In the genomic region with DNA sequence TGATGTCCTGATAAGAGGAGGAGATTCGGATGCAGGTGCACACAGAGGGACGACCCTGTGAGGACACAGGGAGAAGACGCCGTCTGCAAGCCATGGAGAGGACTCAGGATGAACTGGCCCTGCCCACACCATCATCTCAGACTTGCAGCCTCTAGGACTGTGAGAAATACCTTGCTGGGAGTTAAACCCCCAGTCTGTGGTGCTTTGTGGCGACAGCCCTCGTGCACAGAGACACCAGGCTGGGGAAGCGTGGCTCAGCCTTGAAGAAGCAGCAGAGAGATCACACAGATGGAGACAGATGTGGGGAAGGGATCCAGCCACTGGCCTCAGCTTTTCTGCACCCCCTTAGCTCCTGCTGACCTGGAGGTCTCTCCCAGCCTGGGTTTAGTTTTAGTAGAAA, we compare ENCODE assay signal across 15 cellular contexts. TPM values are rescaled to one million over a fixed set of nuclear protein-coding genes. Genes with fewer than 3 reads are reported as not detected.
DNase-seq lines count a peak whose midpoint lies in the region; ATAC-seq and TF ChIP-seq lines count a peak whose summit lies in the region.
"Had no signal": no experiment of that assay in that cellular context is flagged by ENCODE, and none has a peak within 500 bp of the region (broad histone marks: within the 10 kb centered on the region; RNA-seq: fewer than 3 reads in every experiment).

No MANE protein-coding gene starts in this region.

- peak overlapping the region; percentile 80 for H3K27ac ChIP-seq in Panc1 (ENCODE audit: low read length)
- H3K27ac ChIP-seq in neuronal stem cell (replicated peaks; ENCODE audit: low read length) = no peak overlapping the region
- no peak overlapping the region for H3K27ac ChIP-seq in uterus
- H3K27ac ChIP-seq: BLaER1 treated with 17β-estradiol and CSF1 and Interleukin-3, amounts not matched to agents 10 nM and 100 nM had no signal

- H3K4me1 ChIP-seq in Panc1 (ENCODE audit: control insufficient read depth, insufficient read depth, low read length) (peaks cover 13% of the 10 kb centered on the region), neuronal stem cell (ENCODE audit: control insufficient read depth in 2 of 2, insufficient read depth in 1 of 2, low read depth in 1 of 2, low read length in 2 of 2) (peaks cover 8 to 14% of the 10 kb centered on the region in 2 donors), uterus (peaks cover 0 to 5% of the 10 kb centered on the region in 2 donors)

- no peak overlapping the region for H3K23ac ChIP-seq in neuronal stem cell (ENCODE audit: low read depth, low read length, poor library complexity)

- no peaks in the 10 kb centered on the region for H3K27me3 ChIP-seq in Panc1 (ENCODE audit: control insufficient read depth, insufficient read depth, low read length)
- H3K27me3 ChIP-seq in neuronal stem cell (ENCODE audit: control insufficient read depth in 3 of 3, insufficient read depth in 3 of 3, low read depth in 1 of 3, low read length in 3 of 3) = peaks cover 0 to 3% (median 0%) of the 10 kb centered on the region in 3 experiments
- H3K27me3 ChIP-seq in uterus = no peaks in the 10 kb centered on the region

- H2BK5ac ChIP-seq in neuronal stem cell (ENCODE audit: low read length) = no peak overlapping the region

- H3K4me3 ChIP-seq in Panc1 (ENCODE audit: low read depth in 2 of 2, low read length in 2 of 2) = no peak overlapping the region
- no peak overlapping the region for H3K4me3 ChIP-seq in neuronal stem cell (ENCODE audit: low read length in 2 of 2)
- H3K4me3 ChIP-seq in uterus = no peak overlapping the region
- H3K4me3 ChIP-seq: BLaER1 treated with 17β-estradiol and CSF1 and Interleukin-3, amounts not matched to agents 10 nM and 100 nM; GM12878 had no signal

- H3K18ac ChIP-seq in neuronal stem cell (ENCODE audit: low read length) = peak overlapping the region; percentile 56

- H3K36me3 ChIP-seq in Panc1 (ENCODE audit: control insufficient read depth, insufficient read depth, low read length) = no peaks in the 10 kb centered on the region
- H3K36me3 ChIP-seq in neuronal stem cell (replicated peaks in 1 of 2; ENCODE audit: control insufficient read depth in 2 of 2, insufficient read depth in 2 of 2, low read length in 2 of 2) = no peaks in the 10 kb centered on the region
- H3K36me3 ChIP-seq in uterus = no peaks in the 10 kb centered on the region
- H3K36me3 ChIP-seq: BLaER1 treated with 17β-estradiol and CSF1 and Interleukin-3, amounts not matched to agents 10 nM and 100 nM had no signal

- no peak overlapping the region for H4K8ac ChIP-seq in neuronal stem cell (ENCODE audit: low read depth, low read length)

- no TSS peak for BruUV-seq in Panc1 (replicated peaks; lab: Mats Ljungman, UMichigan)

- peak overlapping the region; percentile 9 for H2BK15ac ChIP-seq in neuronal stem cell (ENCODE audit: low read length)

- no peak for TF ChIP-seq CTCF in Panc1 (IDR thresholded peaks at IDR 0.05)
- no peak for TF ChIP-seq CTCF in uterus (IDR thresholded peaks at IDR 0.05)

- H3K9me3 Mint-ChIP-seq in activated CD8-positive, alpha-beta memory T cell treated with anti-CD3 and anti-CD28 coated beads, Interleukin-2, amount 10 ng/mL, durations not matched to agents 7 days and 5 days (ENCODE audit: low read depth) = no peaks in the 10 kb centered on the region
- H3K9me3 Mint-ChIP-seq in central memory CD8-positive, alpha-beta T cell = no peaks in the 10 kb centered on the region
- no peaks in the 10 kb centered on the region for H3K9me3 Mint-ChIP-seq in stimulated activated naive B cell treated with anti-CD40 and anti-IgM and Interleukin-4, amounts not matched to agents 10 μg/mL and 1 μg/mL and 100 μg/mL, for 72 hours
- H3K9me3 Mint-ChIP-seq in activated naive CD4-positive, alpha-beta T cell treated with anti-CD3 and anti-CD28 coated beads, Interleukin-2, amount 50 U/mL, for 72 hours = no peaks in the 10 kb centered on the region
- H3K9me3 Mint-ChIP-seq: CD4-positive, CD25-positive, alpha-beta regulatory T cell had no signal

- POLR2A ChIA-PET in Panc1 (lab: Charles Lee) = no interaction called here

- no peak overlapping the region for H3K27ac Mint-ChIP-seq in activated CD8-positive, alpha-beta memory T cell treated with anti-CD3 and anti-CD28 coated beads, Interleukin-2, amount 10 ng/mL, durations not matched to agents 7 days and 5 days
- H3K27ac Mint-ChIP-seq in central memory CD8-positive, alpha-beta T cell (ENCODE audit: low read depth) = no peak overlapping the region
- H3K27ac Mint-ChIP-seq in stimulated activated naive B cell treated with anti-CD40 and anti-IgM and Interleukin-4, amounts not matched to agents 10 μg/mL and 1 μg/mL and 100 μg/mL, for 72 hours = no peak overlapping the region
- H3K27ac Mint-ChIP-seq in activated naive CD4-positive, alpha-beta T cell treated with anti-CD3 and anti-CD28 coated beads, Interleukin-2, amount 50 U/mL, for 72 hours = peak overlapping the region in 1 of 2 donors; percentile 22

- no peak overlapping the region for H3K4ac ChIP-seq in neuronal stem cell (ENCODE audit: low read length)

- H4K91ac ChIP-seq in neuronal stem cell (ENCODE audit: low read depth, low read length, poor library complexity) = no peak overlapping the region

- no peaks in the 10 kb centered on the region for H3K79me1 ChIP-seq in neuronal stem cell (ENCODE audit: low read depth, low read length)

- H3K4me3 Mint-ChIP-seq in activated CD8-positive, alpha-beta memory T cell treated with anti-CD3 and anti-CD28 coated beads, Interleukin-2, amount 10 ng/mL, durations not matched to agents 7 days and 5 days = peak overlapping the region; percentile 5
- H3K4me3 Mint-ChIP-seq in central memory CD8-positive, alpha-beta T cell = peak overlapping the region; percentile 71
- H3K4me3 Mint-ChIP-seq in stimulated activated naive B cell treated with anti-CD40 and anti-IgM and Interleukin-4, amounts not matched to agents 10 μg/mL and 1 μg/mL and 100 μg/mL, for 72 hours = no peak overlapping the region
- H3K4me3 Mint-ChIP-seq: CD4-positive, CD25-positive, alpha-beta regulatory T cell had no signal

- no peak overlapping the region for H3K9ac ChIP-seq in neuronal stem cell (ENCODE audit: low read depth, low read length, poor library complexity)
- H3K9ac ChIP-seq: BLaER1 treated with 17β-estradiol and CSF1 and Interleukin-3, amounts not matched to agents 10 nM and 100 nM had no signal

- TF ChIP-seq POLR2A in uterus (IDR thresholded peaks at IDR 0.05) = no peak

- WGBS in neuronal stem cell (ENCODE audit: extremely low coverage in 2 of 2, insufficient read length in 2 of 2, insufficient replicate concordance in 1 of 2), 2 donors = no CpG with 5 or more reads among the region's 7 CpGs

- peak; percentile 69 for DNase-seq in activated CD8-positive, alpha-beta memory T cell treated with anti-CD3 and anti-CD28 coated beads, Interleukin-2, amount 10 ng/mL, durations not matched to agents 7 days and 5 days
- DNase-seq in activated CD8-positive, alpha-beta memory T cell treated with anti-CD3 and anti-CD28 coated beads, Interleukin-2, amount 50 U/mL, for 4 hours = no peak
- no peak for DNase-seq in Panc1 (ENCODE audit: low read depth, low spot score)
- DNase-seq in central memory CD8-positive, alpha-beta T cell (ENCODE audit: low spot score in 2 of 2) = no peak
- no peak for DNase-seq in neuronal stem cell (ENCODE audit: low spot score)
- no peak for DNase-seq in stimulated activated naive B cell treated with anti-CD40 and anti-IgM and Interleukin-4, amounts not matched to agents 10 μg/mL and 1 μg/mL and 100 μg/mL, for 72 hours
- DNase-seq in uterus = no peak
- DNase-seq in activated naive CD4-positive, alpha-beta T cell treated with anti-CD3 and anti-CD28 coated beads, Interleukin-2, amount 50 U/mL, for 72 hours (ENCODE audit: low spot score in 2 of 2) = no peak
- DNase-seq: 8988T; ACHN; CD4-positive, CD25-positive, alpha-beta regulatory T cell; DMS53 had no signal

- H3K27me3 Mint-ChIP-seq in activated CD8-positive, alpha-beta memory T cell treated with anti-CD3 and anti-CD28 coated beads, Interleukin-2, amount 10 ng/mL, durations not matched to agents 7 days and 5 days = peaks cover 93% of the 10 kb centered on the region
- H3K27me3 Mint-ChIP-seq in central memory CD8-positive, alpha-beta T cell = peaks cover 79% of the 10 kb centered on the region
- H3K27me3 Mint-ChIP-seq in stimulated activated naive B cell treated with anti-CD40 and anti-IgM and Interleukin-4, amounts not matched to agents 10 μg/mL and 1 μg/mL and 100 μg/mL, for 72 hours = peaks cover 49 to 53% of the 10 kb centered on the region in 2 donors

- intact Hi-C loops in Panc1 (cut with micrococcal nuclease; ENCODE audit: unreplicated experiment) = loop anchor here (5.0 kb wide), 1 partner anchor 583 kb away; no protein-coding TSS in a partner anchor
- intact Hi-C loops in uterus (cut with DNase I; ENCODE audit: low total_unique reads) = loop anchor here (10.0 kb wide), 1 partner anchor 1576 kb away; no protein-coding TSS in a partner anchor

- H2AK5ac ChIP-seq in neuronal stem cell (ENCODE audit: low read depth, low read length) = peak overlapping the region; percentile 79

- H3K14ac ChIP-seq in neuronal stem cell (ENCODE audit: low read length) = no peak overlapping the region

- CTCF ChIA-PET in activated CD8-positive, alpha-beta memory T cell treated with anti-CD3 and anti-CD28 coated beads, Interleukin-2, amount 10 ng/mL, durations not matched to agents 7 days and 5 days (lab: Charles Lee) = interaction anchor here (1.1 to 1.7 kb wide), 4 partner anchors 10 to 1616 kb away, joined by 3 to 5 read pairs (median 4); no protein-coding TSS in a partner anchor
- CTCF ChIA-PET in Panc1 (lab: Charles Lee) = no interaction called here

- peaks cover 42% of the 10 kb centered on the region for H3K4me1 Mint-ChIP-seq in activated CD8-positive, alpha-beta memory T cell treated with anti-CD3 and anti-CD28 coated beads, Interleukin-2, amount 10 ng/mL, durations not matched to agents 7 days and 5 days
- H3K4me1 Mint-ChIP-seq in central memory CD8-positive, alpha-beta T cell = peaks cover 26% of the 10 kb centered on the region
- H3K4me1 Mint-ChIP-seq in stimulated activated naive B cell treated with anti-CD40 and anti-IgM and Interleukin-4, amounts not matched to agents 10 μg/mL and 1 μg/mL and 100 μg/mL, for 72 hours = peaks cover 9 to 28% of the 10 kb centered on the region in 2 donors

- no peaks in the 10 kb centered on the region for H3K36me3 Mint-ChIP-seq in activated CD8-positive, alpha-beta memory T cell treated with anti-CD3 and anti-CD28 coated beads, Interleukin-2, amount 10 ng/mL, durations not matched to agents 7 days and 5 days
- H3K36me3 Mint-ChIP-seq in central memory CD8-positive, alpha-beta T cell (ENCODE audit: insufficient read depth) = no peaks in the 10 kb centered on the region
- no peaks in the 10 kb centered on the region for H3K36me3 Mint-ChIP-seq in stimulated activated naive B cell treated with anti-CD40 and anti-IgM and Interleukin-4, amounts not matched to agents 10 μg/mL and 1 μg/mL and 100 μg/mL, for 72 hours
- H3K36me3 Mint-ChIP-seq in activated naive CD4-positive, alpha-beta T cell treated with anti-CD3 and anti-CD28 coated beads, Interleukin-2, amount 50 U/mL, for 72 hours = no peaks in the 10 kb centered on the region
- H3K36me3 Mint-ChIP-seq: CD4-positive, CD25-positive, alpha-beta regulatory T cell had no signal

- no peak overlapping the region for H2BK120ac ChIP-seq in neuronal stem cell (ENCODE audit: low read depth, low read length)

- ATAC-seq in activated CD8-positive, alpha-beta memory T cell treated with anti-CD3 and anti-CD28 coated beads, Interleukin-2, amount 10 ng/mL, durations not matched to agents 7 days and 5 days = peak; percentile 30
- ATAC-seq in Panc1 = no peak
- ATAC-seq in central memory CD8-positive, alpha-beta T cell (replicated peaks; ENCODE audit: extremely low read depth, poor library complexity, severe bottlenecking) = no peak
- no peak for ATAC-seq in stimulated activated naive B cell treated with anti-CD40 and anti-IgM and Interleukin-4, amounts not matched to agents 10 μg/mL and 1 μg/mL and 100 μg/mL, for 72 hours (replicated peaks)
- ATAC-seq in activated naive CD4-positive, alpha-beta T cell treated with anti-CD3 and anti-CD28 coated beads, Interleukin-2, amount 50 U/mL, for 72 hours = no peak
- ATAC-seq: GM12878, HCT116 had no signal

- in situ Hi-C loops in Panc1 (cut with HindIII; ENCODE audit: low pct_unique_long_range_greater_than_20kb, low sequenced_read_pairs) = no loop called here

- no peaks in the 10 kb centered on the region for H3K9me3 ChIP-seq in Panc1 (ENCODE audit: control insufficient read depth, insufficient read depth, low read depth, low read length)
- H3K9me3 ChIP-seq in neuronal stem cell (replicated peaks in 1 of 2; ENCODE audit: control insufficient read depth in 2 of 2, insufficient read depth in 1 of 2, low read depth in 1 of 2, low read length in 2 of 2) = no peaks in the 10 kb centered on the region
- no peaks in the 10 kb centered on the region for H3K9me3 ChIP-seq in uterus
- H3K9me3 ChIP-seq: BLaER1 treated with 17β-estradiol and CSF1 and Interleukin-3, amounts not matched to agents 10 nM and 100 nM had no signal

- no peak overlapping the region for H2BK12ac ChIP-seq in neuronal stem cell (ENCODE audit: low read length)

- H3K4me2 ChIP-seq in neuronal stem cell (ENCODE audit: insufficient read depth, low read length, poor library complexity, severe bottlenecking) = no peak overlapping the region
- H3K4me2 ChIP-seq: BLaER1 treated with 17β-estradiol and CSF1 and Interleukin-3, amounts not matched to agents 10 nM and 100 nM had no signal

- H2AFZ ChIP-seq in neuronal stem cell (ENCODE audit: low read length) = no peak overlapping the region

RNA-seq across cellular contexts. Expression of a gene that starts 26.3 kb away (rescaled TPM):
- 10 to 100 TPM; 65.3 to 71.3 TPM for total RNA-seq in activated CD8-positive, alpha-beta memory T cell treated with anti-CD3 and anti-CD28 coated beads, Interleukin-2, amount 10 ng/mL, durations not matched to agents 7 days and 5 days
- total RNA-seq in Panc1 (2021; ENCODE audit: unreplicated experiment) (63.5 TPM), uterus (10 to 100 TPM; 37.4 to 100.0 (median 51.4) TPM)
- 53.5 TPM for polyA plus RNA-seq in Panc1 (2012; ENCODE audit: insufficient read length)
- polyA plus RNA-seq in neuronal stem cell (2013, experiment 1 of 2) = 26.3 TPM
- 24.0 TPM for polyA plus RNA-seq in neuronal stem cell (2013, experiment 2 of 2)
- 10 to 100 TPM; 61.1 to 75.0 TPM for total RNA-seq in activated naive CD4-positive, alpha-beta T cell treated with anti-CD3 and anti-CD28 coated beads, Interleukin-2, amount 50 U/mL, for 72 hours

Comparison
In these comparisons a context has a peak if more than half of its experiments do, and no peak if none do; other contexts are left out.
1. H3K4me3 Mint-ChIP-seq: peak in activated CD8-positive, alpha-beta memory T cell treated with anti-CD3 and anti-CD28 coated beads, Interleukin-2, amount 10 ng/mL, durations not matched to agents 7 days and 5 days (single experiment) and central memory CD8-positive, alpha-beta T cell (single experiment); none in stimulated activated naive B cell treated with anti-CD40 and anti-IgM and Interleukin-4, amounts not matched to agents 10 μg/mL and 1 μg/mL and 100 μg/mL, for 72 hours (0 of 2).